ENCODE assay signal across 8 cellular contexts in genomic region chr16:4183258-4184037, GRCh38. TPM values are rescaled to one million over a fixed set of nuclear protein-coding genes. Genes with fewer than 3 reads are reported as not detected.
DNase-seq lines count a peak whose midpoint lies in the region; ATAC-seq and TF ChIP-seq lines count a peak whose summit lies in the region.

No MANE protein-coding gene starts in this region.

- H3K27me3 Mint-ChIP-seq in activated naive CD8-positive, alpha-beta T cell treated with anti-CD3 and anti-CD28 coated beads for 36 hours = peaks cover 7% of the 10 kb centered on the region

- peak in 2 of 3 donors; percentile 31 to 38 for TF ChIP-seq CTCF in ovary (IDR thresholded peaks at IDR 0.05)

- H3K27ac ChIP-seq in ovary = peak overlapping the region; percentile 89 to 91
- H3K27ac ChIP-seq in thymus (ENCODE audit: low read depth) = peak overlapping the region; percentile 91

- CTCF ChIA-PET in HEK293T (lab: Yijun Ruan, JAX) = no interaction called here

- H3K36me3 ChIP-seq in ovary (no peaks in the 10 kb centered on the region), thymus (ENCODE audit: control insufficient read depth, insufficient read depth) (no peaks in the 10 kb centered on the region)

- H3K4me3 ChIP-seq in ovary = peak overlapping the region; percentile 71
- peak overlapping the region; percentile 57 for H3K4me3 ChIP-seq in thymus (ENCODE audit: low read length)

- H3K36me3 Mint-ChIP-seq in activated naive CD8-positive, alpha-beta T cell treated with anti-CD3 and anti-CD28 coated beads for 36 hours = no peaks in the 10 kb centered on the region

- DNase-seq in GM04504 (ENCODE audit: low read depth) (peak; percentile 87), HEK293T (ENCODE audit: extremely low spot score) (peak; percentile 100), NAMALWA (ENCODE audit: low spot score) (peak; percentile 93), SKM-1 (lab: John Stamatoyannopoulos, UW; ENCODE audit: unreplicated experiment) (peak; percentile 76), Right ventricle myocardium inferior (ENCODE audit: missing footprints) (peak; percentile 96), ovary (peak; percentile 91 to 97 (median 94))
- peak; percentile 96 for DNase-seq in activated naive CD8-positive, alpha-beta T cell treated with anti-CD3 and anti-CD28 coated beads for 36 hours

- H3K9me3 ChIP-seq in ovary (no peaks in the 10 kb centered on the region), thymus (ENCODE audit: control insufficient read depth) (no peaks in the 10 kb centered on the region)

- POLR2A ChIA-PET in HEK293T (lab: Yijun Ruan, JAX) = interaction anchor here (0.6 to 1.7 kb wide), 16 partner anchors 10 to 148 kb away, joined by 3 to 10 read pairs (median 4); no protein-coding TSS in a partner anchor

- WGBS in ovary, 3 donors = 0 to 1% (median 1%) methylated on average over 42 to 84 of the region's 84 CpGs
- WGBS in thymus = under 1% methylated on average over 84 of the region's 84 CpGs

- H3K27ac Mint-ChIP-seq in activated naive CD8-positive, alpha-beta T cell treated with anti-CD3 and anti-CD28 coated beads for 36 hours = peak overlapping the region; percentile 82

- peak; percentile 8 for TF ChIP-seq EP300 in ovary (IDR thresholded peaks at IDR 0.05)

- peak overlapping the region; percentile 80 for H3K4me3 Mint-ChIP-seq in activated naive CD8-positive, alpha-beta T cell treated with anti-CD3 and anti-CD28 coated beads for 36 hours

- peak; percentile 80 for TF ChIP-seq POLR2A in ovary (IDR thresholded peaks at IDR 0.05)

- intact Hi-C loops in Right ventricle myocardium inferior (cut with DNase I) (loop anchor here (5.0 kb wide), 2 partner anchors 66 to 201 kb away; partner anchors contain the start of gene ADCY9), ovary (cut with DNase I) (no loop called here)

- peak; percentile 96 for ATAC-seq in Right ventricle myocardium inferior

- H3K27me3 ChIP-seq in ovary = no peaks in the 10 kb centered on the region
- H3K27me3 ChIP-seq in thymus (ENCODE audit: control insufficient read depth, insufficient read depth) = peaks cover 32% of the 10 kb centered on the region

- H3K4me1 ChIP-seq in ovary (ENCODE audit: insufficient read depth) (peaks cover 5% of the 10 kb centered on the region), thymus (ENCODE audit: control insufficient read depth, insufficient read depth, low read length) (peaks cover 8% of the 10 kb centered on the region)

- H3K9me3 Mint-ChIP-seq in activated naive CD8-positive, alpha-beta T cell treated with anti-CD3 and anti-CD28 coated beads for 36 hours = no peaks in the 10 kb centered on the region

- peaks cover 9% of the 10 kb centered on the region for H3K4me1 Mint-ChIP-seq in activated naive CD8-positive, alpha-beta T cell treated with anti-CD3 and anti-CD28 coated beads for 36 hours

TF ChIP-seq in HEK293T, 16 proteins besides CTCF, POLR2A, EP300 and RAD21:
- no peak for TF ChIP-seq SP1 (IDR thresholded peaks at IDR 0.05)
- TF ChIP-seq NFRKB (IDR thresholded peaks at IDR 0.05) = no peak
- no peak for TF ChIP-seq BHLHE40 (IDR thresholded peaks at IDR 0.05; ENCODE audit: borderline replicate concordance)
- TF ChIP-seq ARNT (IDR thresholded peaks at IDR 0.05) = no peak
- TF ChIP-seq FOXA1 (IDR thresholded peaks at IDR 0.05) = no peak
- TF ChIP-seq FOXK2 (IDR thresholded peaks at IDR 0.05) = no peak
- TF ChIP-seq L3MBTL2 (conservative IDR thresholded peaks at IDR 0.05) = peak; percentile 93

RNA-seq across cellular contexts. Expression of gene SRL, which starts 58.4 kb away (rescaled TPM):
- total RNA-seq in activated naive CD8-positive, alpha-beta T cell treated with anti-CD3 and anti-CD28 coated beads for 36 hours = not detected
- total RNA-seq in Right ventricle myocardium inferior = 419 TPM
- total RNA-seq in ovary = 1 to 10 TPM in 3 of 7 donors, under 1 TPM in 4; under 0.01 to 2.1 (median 0.78) TPM
- 1 to 10 TPM; 1.1 to 7.5 TPM for polyA plus RNA-seq in ovary
- 1.1 TPM for polyA plus RNA-seq in thymus

Comparison
In these comparisons a context has a peak if more than half of its experiments do, and no peak if none do; other contexts are left out.
1. Peak in every context shown above with its lines: DNase-seq, ATAC-seq, H3K4me3 ChIP-seq and H3K27ac ChIP-seq.
2. RNA of gene SRL, which starts 58.4 kb away (total RNA-seq): 419 TPM in Right ventricle myocardium inferior (single experiment); under 0.01 to 2.1 TPM in ovary and not detected in activated naive CD8-positive, alpha-beta T cell treated with anti-CD3 and anti-CD28 coated beads for 36 hours; every median in the first group is over 100 times any median in the second.